1 cellular context compared by ENCODE assay signal in the genomic region with DNA sequence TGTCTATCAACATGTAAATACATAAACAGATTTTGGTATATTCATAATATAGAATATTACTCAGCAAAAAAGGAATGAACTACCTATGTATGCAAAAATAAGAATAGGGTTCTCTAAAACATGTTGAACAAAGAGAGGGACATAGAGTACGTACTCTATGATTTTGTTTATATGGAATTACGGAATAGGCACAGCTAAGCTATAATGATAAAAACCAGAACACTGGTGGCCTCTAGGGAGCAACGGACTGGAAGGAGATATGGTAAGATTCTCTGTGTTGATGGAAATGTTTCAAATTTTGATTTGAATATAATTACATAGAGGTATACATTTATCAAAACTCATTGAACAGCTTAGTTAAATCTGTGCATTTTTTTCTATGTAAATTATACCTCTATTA.
TF ChIP-seq lines count a peak whose summit lies in the region.

No MANE protein-coding gene starts in this region.

TF ChIP-seq in HepG2, 621 proteins besides CTCF, POLR2A, EP300 and RAD21:
- no peak for TF ChIP-seq EZH2 (conservative IDR thresholded peaks at IDR 0.05; ENCODE audit: low read depth, low read length)
- TF ChIP-seq MAFF (IDR thresholded peaks at IDR 0.05; ENCODE audit: low read depth, low read length), result 0 out of 2 replicates have a peak, but pooled peaks have one; percentile 40
- peak in 1 of 2 experiments; percentile 46; a peak in 2 of 4 replicates for TF ChIP-seq MAFK (conservative IDR thresholded peaks at IDR 0.05 in 1 of 2, IDR thresholded peaks at IDR 0.05 in 1 of 2; ENCODE audit: low read length in 2 of 2)
